ENCODE assay signal across 8 cellular contexts in genomic region chr1:232805269-232806070, GRCh38. TPM values are rescaled to one million over a fixed set of nuclear protein-coding genes. Genes with fewer than 3 reads are reported as not detected.
A peak's percentile ranks its signal among the peaks of the same experiment; 100 is the strongest.
DNase-seq lines count a peak whose midpoint lies in the region; ATAC-seq and TF ChIP-seq lines count a peak whose summit lies in the region.

Gene MAP10 (plus strand): TSS chr1:232805416. CDS start chr1:232805450, 34 bp downstream.

- H3K36me3 ChIP-seq in HUES48 (ENCODE audit: control insufficient read depth, insufficient read depth, low read length) = no peaks in the 10 kb centered on the region; the same call in 1 of the 2 replicates
- no peaks in the 10 kb centered on the region for H3K36me3 ChIP-seq in SU-DHL-6 (ENCODE audit: low read length)
- H3K36me3 ChIP-seq in cardiac muscle cell = no peaks in the 10 kb centered on the region
- no peaks in the 10 kb centered on the region for H3K36me3 ChIP-seq in parathyroid adenoma (ENCODE audit: control insufficient read depth, insufficient read depth, low read length)
- no peaks in the 10 kb centered on the region for H3K36me3 ChIP-seq in thymus (ENCODE audit: control insufficient read depth, insufficient read depth)

- no peaks in the 10 kb centered on the region for H3K9me2 ChIP-seq in SU-DHL-6 (replicated peaks; ENCODE audit: insufficient read depth, low read length)

- no peak within 1 kb of the TSS for H3K27ac ChIP-seq in CD4-positive, alpha-beta T cell (ENCODE audit: low read depth, low read length)
- H3K27ac ChIP-seq in HUES48 (ENCODE audit: low read depth, low read length) (peak within 1 kb of the TSS; percentile 77), SU-DHL-6 (ENCODE audit: low read depth, low read length) (no peak within 1 kb of the TSS), cardiac muscle cell (peak within 1 kb of the TSS; percentile 94), parathyroid adenoma (peak within 1 kb of the TSS; percentile 51), thymus (ENCODE audit: low read depth) (peak within 1 kb of the TSS; percentile 69)

- H3K4me1 ChIP-seq in HUES48 (ENCODE audit: control insufficient read depth, insufficient read depth, low read length) = peaks cover 13% of the 10 kb centered on the region
- peaks cover 41% of the 10 kb centered on the region for H3K4me1 ChIP-seq in cardiac muscle cell (ENCODE audit: low read depth)
- H3K4me1 ChIP-seq in parathyroid adenoma = no peaks in the 10 kb centered on the region
- H3K4me1 ChIP-seq in thymus (ENCODE audit: control insufficient read depth, insufficient read depth, low read length) = peaks cover 7% of the 10 kb centered on the region

- peak within 1 kb of the TSS; percentile 96 for H2AFZ ChIP-seq in SU-DHL-6 (ENCODE audit: low read depth, low read length, severe bottlenecking)
- H2AFZ ChIP-seq in parathyroid adenoma = peak within 1 kb of the TSS; percentile 90

- CTCF ChIA-PET in CD4-positive, alpha-beta T cell (lab: Charles Lee) = no interaction called here

- H3K4me2 ChIP-seq in SU-DHL-6 (ENCODE audit: low read depth, low read length, poor library complexity, severe bottlenecking) = peak within 1 kb of the TSS; percentile 71
- peak within 1 kb of the TSS; percentile 82 for H3K4me2 ChIP-seq in parathyroid adenoma (ENCODE audit: low read length)

- peak; percentile 44 to 71 (median 60) for DNase-seq in CD4-positive, alpha-beta T cell
- DNase-seq in activated naive CD8-positive, alpha-beta T cell treated with anti-CD3 and anti-CD28 coated beads, Interleukin-2, amount 50 U/mL, for 16 hours (ENCODE audit: low read depth, low spot score) = peak; percentile 41
- DNase-seq in cardiac muscle cell (ENCODE audit: low read depth in 1 of 2, low spot score in 1 of 2) = peak; percentile 83 to 85

- intact Hi-C loops in CD4-positive, alpha-beta T cell (cut with DNase I, micrococcal nuclease) = loop anchor here (2.0 to 10.0 kb wide), 3 partner anchors 147 to 941 kb away; partner anchors contain the start of gene NTPCR (in 1 of the 2)

- no peaks in the 10 kb centered on the region; the same call in 1 of the 2 replicates for H3F3A ChIP-seq in SU-DHL-6 (ENCODE audit: insufficient read depth)

- H3K79me2 ChIP-seq in SU-DHL-6 (ENCODE audit: insufficient read depth, low read length) = no peaks in the 10 kb centered on the region
- no peaks in the 10 kb centered on the region for H3K79me2 ChIP-seq in parathyroid adenoma

- peaks cover 29% of the 10 kb centered on the region for H3K36me3 Mint-ChIP-seq in CD4-positive, alpha-beta T cell (ENCODE audit: low read depth)

- peak; percentile 78 for ATAC-seq in CD4-positive, alpha-beta T cell (ENCODE audit: poor library complexity)
- ATAC-seq in GM19455 (IDR thresholded peaks at IDR 0.05; ENCODE audit: unreplicated experiment) = peak; percentile 89

- H3K27me3 Mint-ChIP-seq in CD4-positive, alpha-beta T cell = no peaks in the 10 kb centered on the region

- H3K9me3 ChIP-seq in CD4-positive, alpha-beta T cell (ENCODE audit: control insufficient read depth, low read length) = peaks cover 9% of the 10 kb centered on the region
- H3K9me3 ChIP-seq in HUES48 (ENCODE audit: control insufficient read depth, insufficient read depth, low read length) = no peaks in the 10 kb centered on the region
- no peaks in the 10 kb centered on the region for H3K9me3 ChIP-seq in SU-DHL-6 (ENCODE audit: insufficient read depth, low read length)
- no peaks in the 10 kb centered on the region for H3K9me3 ChIP-seq in cardiac muscle cell (ENCODE audit: low read depth)
- H3K9me3 ChIP-seq in parathyroid adenoma (ENCODE audit: control insufficient read depth, low read length) = no peaks in the 10 kb centered on the region
- no peaks in the 10 kb centered on the region for H3K9me3 ChIP-seq in thymus (ENCODE audit: control insufficient read depth)

- WGBS in thymus = 8% methylated on average over 74 of the region's 74 CpGs

- H3K27me3 ChIP-seq in CD4-positive, alpha-beta T cell (ENCODE audit: control insufficient read depth, insufficient read depth, low read length) = no peaks in the 10 kb centered on the region
- H3K27me3 ChIP-seq in HUES48 (ENCODE audit: control insufficient read depth, insufficient read depth, low read length) (peaks cover 6% of the 10 kb centered on the region), SU-DHL-6 (ENCODE audit: low read length) (no peaks in the 10 kb centered on the region), cardiac muscle cell (no peaks in the 10 kb centered on the region), parathyroid adenoma (ENCODE audit: control insufficient read depth, insufficient read depth, low read length) (no peaks in the 10 kb centered on the region), thymus (ENCODE audit: control insufficient read depth, insufficient read depth) (no peaks in the 10 kb centered on the region)

- peaks cover 18% of the 10 kb centered on the region for H3K9me3 Mint-ChIP-seq in CD4-positive, alpha-beta T cell

- peaks cover 32% of the 10 kb centered on the region for H3K4me1 Mint-ChIP-seq in CD4-positive, alpha-beta T cell (ENCODE audit: low read depth)

- H3K4me3 ChIP-seq in HUES48 (ENCODE audit: low read depth, low read length) (peak within 1 kb of the TSS; percentile 87), SU-DHL-6 (ENCODE audit: insufficient read depth, low read length, poor library complexity, severe bottlenecking) (peak within 1 kb of the TSS; percentile 63), cardiac muscle cell (peak within 1 kb of the TSS; percentile 50), parathyroid adenoma (ENCODE audit: low read depth, low read length) (peak within 1 kb of the TSS; percentile 65), thymus (ENCODE audit: low read length) (peak within 1 kb of the TSS; percentile 64)

- H3K9ac ChIP-seq in HUES48 (ENCODE audit: low read depth, low read length) (peak within 1 kb of the TSS; percentile 91), SU-DHL-6 (ENCODE audit: low read length) (peak within 1 kb of the TSS; percentile 60), parathyroid adenoma (no peak within 1 kb of the TSS)

- no peak for TF ChIP-seq CTCF in CD4-positive, alpha-beta T cell (IDR thresholded peaks at IDR 0.05)
- TF ChIP-seq CTCF in SU-DHL-6 (IDR thresholded peaks at IDR 0.05; ENCODE audit: insufficient read depth, low read length, poor library complexity, severe bottlenecking) (no peak), cardiac muscle cell (IDR thresholded peaks at IDR 0.05; ENCODE audit: low read depth, low read length) (no peak), parathyroid adenoma (IDR thresholded peaks at IDR 0.05) (no peak)

- POLR2A ChIA-PET in CD4-positive, alpha-beta T cell (lab: Charles Lee) = interaction anchor here (0.6 to 2.3 kb wide), 5 partner anchors 12 to 178 kb away, joined by 3 to 7 read pairs (median 3); no protein-coding TSS in a partner anchor

- peak within 1 kb of the TSS; percentile 92 for H3K4me3 Mint-ChIP-seq in CD4-positive, alpha-beta T cell

- H4K20me1 ChIP-seq in SU-DHL-6 (ENCODE audit: low read depth, low read length) = no peaks in the 10 kb centered on the region

- peak within 1 kb of the TSS; percentile 79 for H3K27ac Mint-ChIP-seq in CD4-positive, alpha-beta T cell

RNA-seq across cellular contexts. Expression of gene MAP10, which starts in this region (rescaled TPM):
- 1 to 10 TPM in 1 of 2 experiments, under 1 TPM in 1; 0.99 to 1.2 TPM for total RNA-seq in CD4-positive, alpha-beta T cell
- total RNA-seq in cardiac muscle cell = 9.8 and 14.7 TPM in 2 replicates
- polyA plus RNA-seq in cardiac muscle cell = 5.8 and 9.4 TPM in 2 replicates
- polyA plus RNA-seq in thymus = 5.6 TPM

Comparison
In these comparisons a context has a peak if more than half of its experiments do, and no peak if none do; other contexts are left out.
1. H3K27ac ChIP-seq: peak in HUES48 (single experiment), cardiac muscle cell (single experiment), parathyroid adenoma (single experiment) and thymus (single experiment); none in CD4-positive, alpha-beta T cell (single experiment) and SU-DHL-6 (single experiment).
2. Peak in every context shown above with its lines, with median percentiles within 50 percentile points of each other: DNase-seq and H3K4me3 ChIP-seq.